21 cellular contexts compared by ENCODE assay signal in genomic region chr4:26896636-26897035, GRCh38. TPM values are rescaled to one million over a fixed set of nuclear protein-coding genes. Genes with fewer than 3 reads are reported as not detected.
DNase-seq lines count a peak whose midpoint lies in the region; ATAC-seq, FAIRE-seq and TF ChIP-seq lines count a peak whose summit lies in the region.
"Had no signal": no experiment of that assay in that cellular context is flagged by ENCODE, and none has a peak within 500 bp of the region (broad histone marks: within the 10 kb centered on the region; RNA-seq: fewer than 3 reads in every experiment).

No MANE protein-coding gene starts in this region.

- H3F3A ChIP-seq in smooth muscle cell (ENCODE audit: low read depth): no peaks in the 10 kb centered on the region

- H3K36me3 ChIP-seq in smooth muscle cell (ENCODE audit: low read depth): no peaks in the 10 kb centered on the region
- H3K36me3 ChIP-seq: neural progenitor cell had no signal

- no peak overlapping the region for H2AFZ ChIP-seq in smooth muscle cell (ENCODE audit: low read depth)
- H2AFZ ChIP-seq: hepatocyte, neural progenitor cell had no signal

- FAIRE-seq in GM19239 (lab: Jason Lieb, UNC): no peak

- peaks cover 100% of the 10 kb centered on the region for H3K79me2 ChIP-seq in smooth muscle cell (ENCODE audit: low read depth)

- H3K4me2 ChIP-seq in smooth muscle cell: no peak overlapping the region
- H3K4me2 ChIP-seq: hepatocyte, neural progenitor cell had no signal

- peak overlapping the region; percentile 15 for H3K27ac Mint-ChIP-seq in activated T-cell treated with anti-CD3 and anti-CD28 coated beads, Interleukin-2, amount 50 U/mL, for 72 hours
- no peak overlapping the region for H3K27ac Mint-ChIP-seq in activated T-cell treated with anti-CD3 and anti-CD28 coated beads, Interleukin-2, amount 50 U/mL, for 24 hours
- H3K27ac Mint-ChIP-seq: neural progenitor cell had no signal

- H3K4me3 Mint-ChIP-seq in activated T-cell treated with anti-CD3 and anti-CD28 coated beads, Interleukin-2, amount 50 U/mL, for 72 hours: no peak overlapping the region
- no peak overlapping the region for H3K4me3 Mint-ChIP-seq in activated T-cell treated with anti-CD3 and anti-CD28 coated beads, Interleukin-2, amount 50 U/mL, for 24 hours
- H3K4me3 Mint-ChIP-seq: neural progenitor cell had no signal

- peaks cover 4 to 6% of the 10 kb centered on the region in 2 donors for H3K9me3 Mint-ChIP-seq in activated T-cell treated with anti-CD3 and anti-CD28 coated beads, Interleukin-2, amount 50 U/mL, for 72 hours
- H3K9me3 Mint-ChIP-seq in activated T-cell treated with anti-CD3 and anti-CD28 coated beads, Interleukin-2, amount 50 U/mL, for 24 hours: peaks cover 6% of the 10 kb centered on the region

- no peaks in the 10 kb centered on the region for H3K4me1 ChIP-seq in smooth muscle cell (ENCODE audit: low read depth)

- ATAC-seq in activated T-cell treated with anti-CD3 and anti-CD28 coated beads, Interleukin-2, amount 50 U/mL, for 72 hours (replicated peaks in 1 of 2): no peak
- ATAC-seq in GM18517 (IDR thresholded peaks at IDR 0.05; ENCODE audit: unreplicated experiment): no peak
- no peak for ATAC-seq in GM21360 (IDR thresholded peaks at IDR 0.05; ENCODE audit: unreplicated experiment)

- H3K9ac ChIP-seq in smooth muscle cell (ENCODE audit: low read depth): no peak overlapping the region
- H3K9ac ChIP-seq: neural progenitor cell had no signal

- H3K9me3 ChIP-seq in smooth muscle cell (replicated peaks; ENCODE audit: low read depth): no peaks in the 10 kb centered on the region

- H3K27me3 Mint-ChIP-seq in activated T-cell treated with anti-CD3 and anti-CD28 coated beads, Interleukin-2, amount 50 U/mL, for 72 hours (ENCODE audit: low read depth): no peaks in the 10 kb centered on the region
- no peaks in the 10 kb centered on the region for H3K27me3 Mint-ChIP-seq in activated T-cell treated with anti-CD3 and anti-CD28 coated beads, Interleukin-2, amount 50 U/mL, for 24 hours

- H3K36me3 Mint-ChIP-seq in activated T-cell treated with anti-CD3 and anti-CD28 coated beads, Interleukin-2, amount 50 U/mL, for 72 hours (ENCODE audit: insufficient read depth in 2 of 2): peaks cover 6 to 9% of the 10 kb centered on the region in 2 donors
- peaks cover 30% of the 10 kb centered on the region for H3K36me3 Mint-ChIP-seq in activated T-cell treated with anti-CD3 and anti-CD28 coated beads, Interleukin-2, amount 50 U/mL, for 24 hours (ENCODE audit: low read depth)

- no peaks in the 10 kb centered on the region for H3K27me3 ChIP-seq in smooth muscle cell (ENCODE audit: low read depth)
- H3K27me3 ChIP-seq: hepatocyte, neural progenitor cell had no signal

- WGBS in smooth muscle cell (ENCODE audit: low lambda C conversion rate): 71% methylated on average over 2 of the region's 2 CpGs

- H3K4me1 Mint-ChIP-seq in activated T-cell treated with anti-CD3 and anti-CD28 coated beads, Interleukin-2, amount 50 U/mL, for 72 hours (ENCODE audit: low read depth): peaks cover 62% of the 10 kb centered on the region
- H3K4me1 Mint-ChIP-seq in activated T-cell treated with anti-CD3 and anti-CD28 coated beads, Interleukin-2, amount 50 U/mL, for 24 hours (ENCODE audit: low read depth): peaks cover 74% of the 10 kb centered on the region
- H3K4me1 Mint-ChIP-seq: neural progenitor cell had no signal

- no peak for DNase-seq in activated T-cell treated with anti-CD3 and anti-CD28 coated beads, Interleukin-2, amount 50 U/mL, for 72 hours
- no peak for DNase-seq in activated T-cell treated with anti-CD3 and anti-CD28 coated beads, Interleukin-2, amount 50 U/mL, for 24 hours
- peak; percentile 26 for DNase-seq in astrocyte of the hippocampus (ENCODE audit: low read depth, low spot score)
- DNase-seq in fibroblast of pulmonary artery (ENCODE audit: low read depth): peak; percentile 42
- DNase-seq in smooth muscle cell (lab: John Stamatoyannopoulos, UW; ENCODE audit: unreplicated experiment): no peak
- DNase-seq in GM19239 (ENCODE audit: insufficient read length, low spot score): no peak
- DNase-seq: 8988T; activated CD4-positive, alpha-beta T cell treated with anti-CD3 and anti-CD28 coated beads for 4 hours; activated CD8-positive, alpha-beta memory T cell treated with anti-CD3 and anti-CD28 coated beads, Interleukin-2, amount 50 U/mL, for 4 hours; aorta; cortex of kidney; DMS 273 treated with DMSO at 0.1 percent for 48 hours; kidney glomerular epithelial cell; midbrain; NCI-H1694 treated with DMSO at 0.1 percent for 48 hours; RPMI8226 had no signal

- peaks cover 80% of the 10 kb centered on the region for H4K20me1 ChIP-seq in smooth muscle cell (ENCODE audit: low read depth)

- no peak for TF ChIP-seq CTCF in fibroblast of pulmonary artery (IDR thresholded peaks at IDR 0.05; ENCODE audit: low read length, missing control alignments)
- no peak for TF ChIP-seq CTCF in smooth muscle cell (IDR thresholded peaks at IDR 0.05; ENCODE audit: borderline replicate concordance, insufficient read depth, poor library complexity, severe bottlenecking)

- H3K27ac ChIP-seq in smooth muscle cell (ENCODE audit: low read depth): peak overlapping the region; percentile 11
- H3K27ac ChIP-seq: C4-2B, hepatocyte, neural progenitor cell had no signal

- H3K4me3 ChIP-seq in fibroblast of pulmonary artery (replicated peaks; ENCODE audit: low read depth, low read length) (no peak overlapping the region), smooth muscle cell (no peak overlapping the region)
- H3K4me3 ChIP-seq: hepatocyte, neural progenitor cell had no signal

RNA-seq across cellular contexts. Expression of gene STIM2, which starts 36.0 kb away (rescaled TPM):
- total RNA-seq in activated T-cell treated with anti-CD3 and anti-CD28 coated beads, Interleukin-2, amount 50 U/mL, for 72 hours: 10 to 100 TPM; 39.6 to 47.0 TPM
- 69.0 and 77.1 TPM in 2 replicates for total RNA-seq in smooth muscle cell
- polyA plus RNA-seq in smooth muscle cell: 31.0 and 31.3 TPM in 2 replicates

Comparison
In these comparisons a context has a peak if more than half of its experiments do, and no peak if none do; other contexts are left out.
1. DNase-seq: peak in astrocyte of the hippocampus (single experiment) and fibroblast of pulmonary artery (single experiment); none in activated T-cell treated with anti-CD3 and anti-CD28 coated beads, Interleukin-2, amount 50 U/mL, for 72 hours (0 of 2), activated T-cell treated with anti-CD3 and anti-CD28 coated beads, Interleukin-2, amount 50 U/mL, for 24 hours (single experiment), smooth muscle cell (single experiment) and GM19239 (single experiment).